Comparison of ENCODE assay signal across 1 cellular context in the genomic region with DNA sequence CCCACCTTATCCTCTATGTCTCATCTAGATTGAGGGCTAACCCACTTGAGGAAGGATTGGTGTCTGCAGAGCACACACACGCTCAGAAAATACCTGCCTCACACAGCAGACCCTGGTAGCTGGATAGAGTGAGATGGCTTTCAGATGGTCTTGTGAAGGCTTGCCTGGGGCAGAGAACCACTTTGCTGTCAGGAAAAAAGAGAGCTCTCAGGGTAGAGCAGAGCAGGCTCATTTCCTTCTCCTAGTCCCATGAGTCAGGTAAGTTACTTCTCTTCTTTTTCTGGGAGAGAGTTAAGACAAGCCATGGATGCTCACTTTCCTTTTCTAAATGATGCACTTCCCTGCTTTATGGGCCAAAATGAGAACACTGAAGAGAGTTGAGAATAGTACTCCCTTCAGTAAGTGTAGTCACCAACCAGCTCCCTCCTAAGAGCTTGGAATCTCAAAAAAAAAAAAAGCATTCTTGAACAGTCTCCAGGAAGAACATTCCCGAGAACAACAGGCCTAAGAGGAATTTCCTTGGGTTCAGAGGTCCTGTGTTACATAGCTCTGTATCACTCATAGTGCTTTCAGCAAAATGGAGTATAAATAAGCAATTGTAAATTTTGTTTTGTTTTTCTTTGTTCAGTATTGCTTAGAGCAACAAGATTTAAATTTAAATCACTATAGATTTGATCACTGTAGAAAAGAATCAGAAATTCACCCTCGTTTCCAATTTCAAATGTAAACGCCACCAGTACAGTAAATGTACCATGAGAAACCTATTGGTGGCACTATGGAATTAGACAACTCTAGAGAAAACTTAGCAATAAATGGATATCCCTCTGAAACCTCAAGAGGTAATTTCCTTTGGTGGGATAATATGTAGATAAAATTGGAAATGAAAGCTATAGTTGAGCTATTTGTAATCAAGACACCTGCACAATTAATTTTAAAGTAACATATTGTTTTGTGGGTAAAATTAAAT.
TF ChIP-seq lines count a peak whose summit lies in the region.

No MANE protein-coding gene starts in this region.

TF ChIP-seq in WTC11, 78 proteins besides CTCF, POLR2A, EP300 and RAD21 (continued from another document):
- TF ChIP-seq ATF6 (CRISPR knock-in tag; IDR thresholded peaks at IDR 0.05): no peak
- TF ChIP-seq, protein P1, sequence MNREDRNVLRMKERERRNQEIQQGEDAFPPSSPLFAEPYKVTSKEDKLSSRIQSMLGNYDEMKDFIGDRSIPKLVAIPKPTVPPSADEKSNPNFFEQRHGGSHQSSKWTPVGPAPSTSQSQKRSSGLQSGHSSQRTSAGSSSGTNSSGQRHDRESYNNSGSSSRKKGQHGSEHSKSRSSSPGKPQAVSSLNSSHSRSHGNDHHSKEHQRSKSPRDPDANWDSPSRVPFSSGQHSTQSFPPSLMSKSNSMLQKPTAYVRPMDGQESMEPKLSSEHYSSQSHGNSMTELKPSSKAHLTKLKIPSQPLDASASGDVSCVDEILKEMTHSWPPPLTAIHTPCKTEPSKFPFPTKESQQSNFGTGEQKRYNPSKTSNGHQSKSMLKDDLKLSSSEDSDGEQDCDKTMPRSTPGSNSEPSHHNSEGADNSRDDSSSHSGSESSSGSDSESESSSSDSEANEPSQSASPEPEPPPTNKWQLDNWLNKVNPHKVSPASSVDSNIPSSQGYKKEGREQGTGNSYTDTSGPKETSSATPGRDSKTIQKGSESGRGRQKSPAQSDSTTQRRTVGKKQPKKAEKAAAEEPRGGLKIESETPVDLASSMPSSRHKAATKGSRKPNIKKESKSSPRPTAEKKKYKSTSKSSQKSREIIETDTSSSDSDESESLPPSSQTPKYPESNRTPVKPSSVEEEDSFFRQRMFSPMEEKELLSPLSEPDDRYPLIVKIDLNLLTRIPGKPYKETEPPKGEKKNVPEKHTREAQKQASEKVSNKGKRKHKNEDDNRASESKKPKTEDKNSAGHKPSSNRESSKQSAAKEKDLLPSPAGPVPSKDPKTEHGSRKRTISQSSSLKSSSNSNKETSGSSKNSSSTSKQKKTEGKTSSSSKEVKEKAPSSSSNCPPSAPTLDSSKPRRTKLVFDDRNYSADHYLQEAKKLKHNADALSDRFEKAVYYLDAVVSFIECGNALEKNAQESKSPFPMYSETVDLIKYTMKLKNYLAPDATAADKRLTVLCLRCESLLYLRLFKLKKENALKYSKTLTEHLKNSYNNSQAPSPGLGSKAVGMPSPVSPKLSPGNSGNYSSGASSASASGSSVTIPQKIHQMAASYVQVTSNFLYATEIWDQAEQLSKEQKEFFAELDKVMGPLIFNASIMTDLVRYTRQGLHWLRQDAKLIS (CRISPR knock-in tag; IDR thresholded peaks at IDR 0.05; ENCODE audit: borderline replicate concordance): no peak
- TF ChIP-seq IRF1 (CRISPR knock-in tag; IDR thresholded peaks at IDR 0.05): no peak
